Comparison of ENCODE assay signal across 13 cellular contexts in the genomic region with DNA sequence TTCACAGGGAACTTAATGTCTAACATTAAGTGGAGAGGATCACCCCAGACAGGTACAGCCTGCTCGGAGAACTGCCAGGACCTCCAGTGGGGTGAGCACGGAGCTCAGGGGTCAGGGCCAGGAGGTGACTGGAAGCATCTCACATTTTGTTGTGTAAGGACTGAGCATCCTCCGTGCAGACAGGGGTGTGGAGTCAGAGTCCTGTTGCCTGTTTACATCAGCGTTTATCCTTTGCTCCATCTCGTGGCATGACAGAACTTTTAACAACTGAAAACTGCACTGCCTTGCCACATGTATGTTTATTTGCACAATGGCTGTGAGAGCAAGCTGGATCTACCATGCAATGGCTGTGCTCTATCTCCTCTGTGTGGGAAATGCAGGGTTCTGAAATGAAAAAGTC.
DNase-seq lines count a peak whose midpoint lies in the region; ATAC-seq and TF ChIP-seq lines count a peak whose summit lies in the region.
"Had no signal": no experiment of that assay in that cellular context is flagged by ENCODE, and none has a peak within 500 bp of the region (broad histone marks: within the 10 kb centered on the region; RNA-seq: fewer than 3 reads in every experiment).

No MANE protein-coding gene starts in this region.

- H3K4me1 Mint-ChIP-seq in HFFc6 (ENCODE audit: low read depth) (peaks cover 55% of the 10 kb centered on the region), nephron (peaks cover 45% of the 10 kb centered on the region)
- peaks cover 27% of the 10 kb centered on the region for H3K4me1 Mint-ChIP-seq in activated CD8-positive, alpha-beta T cell treated with anti-CD3 and anti-CD28 coated beads for 36 hours (ENCODE audit: low read depth)

- POLR2A ChIA-PET in activated CD8-positive, alpha-beta T cell treated with anti-CD3 and anti-CD28 coated beads for 36 hours (lab: Charles Lee): no interaction called here

- H3K27ac Mint-ChIP-seq in HFFc6 (peak overlapping the region; percentile 76), nephron (peak overlapping the region in 2 of 3 experiments; percentile 15 to 72)
- H3K27ac Mint-ChIP-seq in activated CD8-positive, alpha-beta T cell treated with anti-CD3 and anti-CD28 coated beads for 36 hours: no peak overlapping the region
- H3K27ac Mint-ChIP-seq: CD8-positive, alpha-beta T cell had no signal

- peak overlapping the region; percentile 57 for H3K27ac ChIP-seq in epithelial cell of prostate
- H3K27ac ChIP-seq: cardiac muscle cell had no signal

- no peak for ATAC-seq in activated CD8-positive, alpha-beta T cell treated with anti-CD3 and anti-CD28 coated beads for 36 hours
- ATAC-seq in HG02884 (IDR thresholded peaks at IDR 0.05; ENCODE audit: unreplicated experiment): no peak
- ATAC-seq: CD8-positive, alpha-beta T cell; GM12878 had no signal

- intact Hi-C loops in activated CD8-positive, alpha-beta T cell treated with anti-CD3 and anti-CD28 coated beads for 36 hours (cut with micrococcal nuclease): loop anchor here (10.0 kb wide), 1 partner anchor 1416 kb away; no protein-coding TSS in a partner anchor

- no peaks in the 10 kb centered on the region for H3K9me3 Mint-ChIP-seq in HFFc6
- H3K9me3 Mint-ChIP-seq in nephron: no peaks in the 10 kb centered on the region
- H3K9me3 Mint-ChIP-seq in activated CD8-positive, alpha-beta T cell treated with anti-CD3 and anti-CD28 coated beads for 36 hours: no peaks in the 10 kb centered on the region
- H3K9me3 Mint-ChIP-seq: CD8-positive, alpha-beta T cell had no signal

- peak; percentile 71 for DNase-seq in AG08395 (ENCODE audit: low spot score)
- peak; percentile 51 for DNase-seq in HFFc6
- DNase-seq in epithelial cell of prostate (ENCODE audit: low read depth, low spot score): no peak
- DNase-seq in activated CD8-positive, alpha-beta T cell treated with anti-CD3 and anti-CD28 coated beads for 36 hours: no peak
- DNase-seq in NCI-H146 (lab: John Stamatoyannopoulos, UW): no peak
- DNase-seq in GM10266 (ENCODE audit: extremely low spot score): no peak
- DNase-seq: CD8-positive, alpha-beta T cell; hypothalamus; NCI-H1048 had no signal

- CTCF ChIA-PET in activated CD8-positive, alpha-beta T cell treated with anti-CD3 and anti-CD28 coated beads for 36 hours (lab: Charles Lee): no interaction called here

- no peaks in the 10 kb centered on the region for H3K27me3 Mint-ChIP-seq in HFFc6 (ENCODE audit: insufficient read depth)
- H3K27me3 Mint-ChIP-seq in nephron (ENCODE audit: low read depth): no peaks in the 10 kb centered on the region
- peaks cover 3% of the 10 kb centered on the region for H3K27me3 Mint-ChIP-seq in activated CD8-positive, alpha-beta T cell treated with anti-CD3 and anti-CD28 coated beads for 36 hours

- TF ChIP-seq CTCF in HFFc6 (IDR thresholded peaks at IDR 0.05): peak; percentile 43; the same call in 1 of the 2 replicates
- TF ChIP-seq CTCF in nephron (IDR thresholded peaks at IDR 0.05; ENCODE audit: unreplicated experiment in 3 of 3): no peak
- TF ChIP-seq CTCF in activated CD8-positive, alpha-beta T cell treated with anti-CD3 and anti-CD28 coated beads for 36 hours (IDR thresholded peaks at IDR 0.05): no peak
- no peak for TF ChIP-seq CTCF in GM10266 (IDR thresholded peaks at IDR 0.05; ENCODE audit: control insufficient read depth, insufficient read depth, low read depth, missing control alignments)

- peak overlapping the region; percentile 61 for H3K4me3 Mint-ChIP-seq in HFFc6
- no peak overlapping the region for H3K4me3 Mint-ChIP-seq in nephron
- no peak overlapping the region for H3K4me3 Mint-ChIP-seq in activated CD8-positive, alpha-beta T cell treated with anti-CD3 and anti-CD28 coated beads for 36 hours
- H3K4me3 Mint-ChIP-seq: CD8-positive, alpha-beta T cell had no signal

- H3K36me3 Mint-ChIP-seq in HFFc6 (ENCODE audit: low read depth) (no peaks in the 10 kb centered on the region), nephron (ENCODE audit: low read depth) (no peaks in the 10 kb centered on the region)
- H3K36me3 Mint-ChIP-seq in activated CD8-positive, alpha-beta T cell treated with anti-CD3 and anti-CD28 coated beads for 36 hours (ENCODE audit: low read depth): no peaks in the 10 kb centered on the region
- H3K36me3 Mint-ChIP-seq: CD8-positive, alpha-beta T cell had no signal

Comparison
In these comparisons a context has a peak if more than half of its experiments do, and no peak if none do; other contexts are left out.
1. DNase-seq: peak in AG08395 (single experiment) and HFFc6 (single experiment); none in epithelial cell of prostate (single experiment), activated CD8-positive, alpha-beta T cell treated with anti-CD3 and anti-CD28 coated beads for 36 hours (single experiment), NCI-H146 (single experiment) and GM10266 (single experiment).